In genomic region chr2:194100201-194100600, GRCh38 we compare ENCODE assay signal across 22 cellular contexts.
"Had no signal": no experiment of that assay in that cellular context is flagged by ENCODE, and none has a peak within 500 bp of the region (broad histone marks: within the 10 kb centered on the region; RNA-seq: fewer than 3 reads in every experiment).

No MANE protein-coding gene starts in this region.

- H3K27me3 Mint-ChIP-seq: activated CD8-positive, alpha-beta T cell treated with anti-CD3 and anti-CD28 coated beads for 36 hours; activated naive CD8-positive, alpha-beta T cell treated with anti-CD3 and anti-CD28 coated beads, Interleukin-2, amount 10 ng/mL, durations not matched to agents 7 days and 5 days had no signal

- H3K4me2 ChIP-seq: KMS-11 had no signal

- H3K4me1 ChIP-seq: adrenal gland, breast epithelium had no signal

- H3K27ac ChIP-seq: adrenal gland, breast epithelium, KMS-11 had no signal

- H3K27me3 ChIP-seq: adrenal gland, breast epithelium had no signal

- H3K9me3 ChIP-seq: adrenal gland, breast epithelium had no signal

- H3K27ac Mint-ChIP-seq: activated CD8-positive, alpha-beta T cell treated with anti-CD3 and anti-CD28 coated beads for 36 hours; activated naive CD8-positive, alpha-beta T cell treated with anti-CD3 and anti-CD28 coated beads, Interleukin-2, amount 10 ng/mL, durations not matched to agents 7 days and 5 days; activated T-cell treated with anti-CD3 and anti-CD28 coated beads, Interleukin-2, amount 50 U/mL, for 72 hours; T-helper 2 cell treated with Interferon-gamma antibody and Interleukin-4, amounts not matched to agents 5 μg/mL and 100 μg/mL, for 36 hours had no signal

- H3K4me3 ChIP-seq: adrenal gland, breast epithelium had no signal

- DNase-seq: activated CD4-positive, alpha-beta T cell treated with anti-CD3 and anti-CD28 coated beads for 4 hours; activated CD8-positive, alpha-beta memory T cell treated with anti-CD3 and anti-CD28 coated beads, Interleukin-2, amount 50 U/mL, for 4 hours; activated CD8-positive, alpha-beta T cell treated with anti-CD3 and anti-CD28 coated beads for 36 hours; activated naive CD4-positive, alpha-beta T cell treated with anti-CD3 and anti-CD28 coated beads, Interleukin-2, amount 50 U/mL, for 16 hours; activated naive CD8-positive, alpha-beta T cell treated with anti-CD3 and anti-CD28 coated beads, Interleukin-2, amount 10 ng/mL, durations not matched to agents 7 days and 5 days; activated T-cell treated with anti-CD3 and anti-CD28 coated beads, Interleukin-2, amount 50 U/mL, for 72 hours; adrenal gland; anterior cingulate cortex; central memory CD4-positive, alpha-beta T cell; NCI-H1092 treated with DMSO at 0.1 percent for 48 hours; NCI-H1417 treated with DMSO at 0.1 percent for 48 hours; NCI-H1694; NCI-H2029; NCI-H2107; NCI-H345; NCI-H510A; NCI-H526 treated with DMSO at 0.1 percent for 48 hours; SIG-M5; SW 1271 had no signal

- H3K9ac ChIP-seq: KMS-11 had no signal

- H3K36me3 ChIP-seq: adrenal gland, breast epithelium had no signal

- H3K4me1 Mint-ChIP-seq: activated naive CD8-positive, alpha-beta T cell treated with anti-CD3 and anti-CD28 coated beads, Interleukin-2, amount 10 ng/mL, durations not matched to agents 7 days and 5 days had no signal

- H3K9me3 Mint-ChIP-seq: activated CD8-positive, alpha-beta T cell treated with anti-CD3 and anti-CD28 coated beads for 36 hours; activated naive CD8-positive, alpha-beta T cell treated with anti-CD3 and anti-CD28 coated beads, Interleukin-2, amount 10 ng/mL, durations not matched to agents 7 days and 5 days; activated T-cell treated with anti-CD3 and anti-CD28 coated beads, Interleukin-2, amount 50 U/mL, for 72 hours; T-helper 2 cell treated with Interferon-gamma antibody and Interleukin-4, amounts not matched to agents 5 μg/mL and 100 μg/mL, for 36 hours had no signal

- H3K36me3 Mint-ChIP-seq: activated naive CD8-positive, alpha-beta T cell treated with anti-CD3 and anti-CD28 coated beads, Interleukin-2, amount 10 ng/mL, durations not matched to agents 7 days and 5 days had no signal

- H3K4me3 Mint-ChIP-seq: activated CD8-positive, alpha-beta T cell treated with anti-CD3 and anti-CD28 coated beads for 36 hours; activated naive CD8-positive, alpha-beta T cell treated with anti-CD3 and anti-CD28 coated beads, Interleukin-2, amount 10 ng/mL, durations not matched to agents 7 days and 5 days; activated T-cell treated with anti-CD3 and anti-CD28 coated beads, Interleukin-2, amount 50 U/mL, for 72 hours; T-helper 2 cell treated with Interferon-gamma antibody and Interleukin-4, amounts not matched to agents 5 μg/mL and 100 μg/mL, for 36 hours had no signal
